1 cellular context compared by ENCODE assay signal in the genomic region with DNA sequence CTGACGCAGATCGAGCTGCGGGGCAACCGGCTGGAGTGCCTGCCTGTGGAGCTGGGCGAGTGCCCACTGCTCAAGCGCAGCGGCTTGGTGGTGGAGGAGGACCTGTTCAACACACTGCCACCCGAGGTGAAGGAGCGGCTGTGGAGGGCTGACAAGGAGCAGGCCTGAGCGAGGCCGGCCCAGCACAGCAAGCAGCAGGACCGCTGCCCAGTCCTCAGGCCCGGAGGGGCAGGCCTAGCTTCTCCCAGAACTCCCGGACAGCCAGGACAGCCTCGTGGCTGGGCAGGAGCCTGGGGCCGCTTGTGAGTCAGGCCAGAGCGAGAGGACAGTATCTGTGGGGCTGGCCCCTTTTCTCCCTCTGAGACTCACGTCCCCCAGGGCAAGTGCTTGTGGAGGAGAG.
TF ChIP-seq lines count a peak whose summit lies in the region.

No MANE protein-coding gene starts in this region.

TF ChIP-seq in H1, 55 proteins besides CTCF, POLR2A, EP300 and RAD21:
- TF ChIP-seq YY1 (IDR thresholded peaks at IDR 0.05; ENCODE audit: low read depth, low read length) (no peak), CEBPB (IDR thresholded peaks at IDR 0.05; ENCODE audit: low read depth, low read length) (no peak), SUZ12 (IDR thresholded peaks at IDR 0.05; ENCODE audit: low read length) (no peak), FOSL1 (IDR thresholded peaks at IDR 0.05; ENCODE audit: insufficient read depth, low read depth, low read length) (no peak), BACH1 (IDR thresholded peaks at IDR 0.05; ENCODE audit: low read length) (no peak), SP2 (IDR thresholded peaks at IDR 0.05; ENCODE audit: low read length) (no peak), SIRT6 (IDR thresholded peaks at IDR 0.05; ENCODE audit: low read length) (no peak), ZNF274 (IDR thresholded peaks at IDR 0.05; ENCODE audit: borderline replicate concordance, extremely low read depth, low read length) (no peak), GABPA (IDR thresholded peaks at IDR 0.05; ENCODE audit: borderline replicate concordance, insufficient read depth, low read length) (no peak), SP1 (IDR thresholded peaks at IDR 0.05; ENCODE audit: low read depth, low read length) (no peak), SRF (IDR thresholded peaks at IDR 0.05; ENCODE audit: low read depth, low read length) (no peak), JUN (IDR thresholded peaks at IDR 0.05; ENCODE audit: low read depth, low read length) (no peak), JUND (IDR thresholded peaks at IDR 0.05; ENCODE audit: low read length) (no peak), RFX5 (IDR thresholded peaks at IDR 0.05; ENCODE audit: borderline replicate concordance, low read depth, low read length) (no peak), TAF1 (IDR thresholded peaks at IDR 0.05; ENCODE audit: low read depth, low read length) (no peak), CHD2 (IDR thresholded peaks at IDR 0.05; ENCODE audit: low read length) (no peak)
- TF ChIP-seq, protein P1, sequence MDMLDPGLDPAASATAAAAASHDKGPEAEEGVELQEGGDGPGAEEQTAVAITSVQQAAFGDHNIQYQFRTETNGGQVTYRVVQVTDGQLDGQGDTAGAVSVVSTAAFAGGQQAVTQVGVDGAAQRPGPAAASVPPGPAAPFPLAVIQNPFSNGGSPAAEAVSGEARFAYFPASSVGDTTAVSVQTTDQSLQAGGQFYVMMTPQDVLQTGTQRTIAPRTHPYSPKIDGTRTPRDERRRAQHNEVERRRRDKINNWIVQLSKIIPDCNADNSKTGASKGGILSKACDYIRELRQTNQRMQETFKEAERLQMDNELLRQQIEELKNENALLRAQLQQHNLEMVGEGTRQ (IDR thresholded peaks at IDR 0.05; ENCODE audit: low read length) = no peak
- TF ChIP-seq, protein P2, sequence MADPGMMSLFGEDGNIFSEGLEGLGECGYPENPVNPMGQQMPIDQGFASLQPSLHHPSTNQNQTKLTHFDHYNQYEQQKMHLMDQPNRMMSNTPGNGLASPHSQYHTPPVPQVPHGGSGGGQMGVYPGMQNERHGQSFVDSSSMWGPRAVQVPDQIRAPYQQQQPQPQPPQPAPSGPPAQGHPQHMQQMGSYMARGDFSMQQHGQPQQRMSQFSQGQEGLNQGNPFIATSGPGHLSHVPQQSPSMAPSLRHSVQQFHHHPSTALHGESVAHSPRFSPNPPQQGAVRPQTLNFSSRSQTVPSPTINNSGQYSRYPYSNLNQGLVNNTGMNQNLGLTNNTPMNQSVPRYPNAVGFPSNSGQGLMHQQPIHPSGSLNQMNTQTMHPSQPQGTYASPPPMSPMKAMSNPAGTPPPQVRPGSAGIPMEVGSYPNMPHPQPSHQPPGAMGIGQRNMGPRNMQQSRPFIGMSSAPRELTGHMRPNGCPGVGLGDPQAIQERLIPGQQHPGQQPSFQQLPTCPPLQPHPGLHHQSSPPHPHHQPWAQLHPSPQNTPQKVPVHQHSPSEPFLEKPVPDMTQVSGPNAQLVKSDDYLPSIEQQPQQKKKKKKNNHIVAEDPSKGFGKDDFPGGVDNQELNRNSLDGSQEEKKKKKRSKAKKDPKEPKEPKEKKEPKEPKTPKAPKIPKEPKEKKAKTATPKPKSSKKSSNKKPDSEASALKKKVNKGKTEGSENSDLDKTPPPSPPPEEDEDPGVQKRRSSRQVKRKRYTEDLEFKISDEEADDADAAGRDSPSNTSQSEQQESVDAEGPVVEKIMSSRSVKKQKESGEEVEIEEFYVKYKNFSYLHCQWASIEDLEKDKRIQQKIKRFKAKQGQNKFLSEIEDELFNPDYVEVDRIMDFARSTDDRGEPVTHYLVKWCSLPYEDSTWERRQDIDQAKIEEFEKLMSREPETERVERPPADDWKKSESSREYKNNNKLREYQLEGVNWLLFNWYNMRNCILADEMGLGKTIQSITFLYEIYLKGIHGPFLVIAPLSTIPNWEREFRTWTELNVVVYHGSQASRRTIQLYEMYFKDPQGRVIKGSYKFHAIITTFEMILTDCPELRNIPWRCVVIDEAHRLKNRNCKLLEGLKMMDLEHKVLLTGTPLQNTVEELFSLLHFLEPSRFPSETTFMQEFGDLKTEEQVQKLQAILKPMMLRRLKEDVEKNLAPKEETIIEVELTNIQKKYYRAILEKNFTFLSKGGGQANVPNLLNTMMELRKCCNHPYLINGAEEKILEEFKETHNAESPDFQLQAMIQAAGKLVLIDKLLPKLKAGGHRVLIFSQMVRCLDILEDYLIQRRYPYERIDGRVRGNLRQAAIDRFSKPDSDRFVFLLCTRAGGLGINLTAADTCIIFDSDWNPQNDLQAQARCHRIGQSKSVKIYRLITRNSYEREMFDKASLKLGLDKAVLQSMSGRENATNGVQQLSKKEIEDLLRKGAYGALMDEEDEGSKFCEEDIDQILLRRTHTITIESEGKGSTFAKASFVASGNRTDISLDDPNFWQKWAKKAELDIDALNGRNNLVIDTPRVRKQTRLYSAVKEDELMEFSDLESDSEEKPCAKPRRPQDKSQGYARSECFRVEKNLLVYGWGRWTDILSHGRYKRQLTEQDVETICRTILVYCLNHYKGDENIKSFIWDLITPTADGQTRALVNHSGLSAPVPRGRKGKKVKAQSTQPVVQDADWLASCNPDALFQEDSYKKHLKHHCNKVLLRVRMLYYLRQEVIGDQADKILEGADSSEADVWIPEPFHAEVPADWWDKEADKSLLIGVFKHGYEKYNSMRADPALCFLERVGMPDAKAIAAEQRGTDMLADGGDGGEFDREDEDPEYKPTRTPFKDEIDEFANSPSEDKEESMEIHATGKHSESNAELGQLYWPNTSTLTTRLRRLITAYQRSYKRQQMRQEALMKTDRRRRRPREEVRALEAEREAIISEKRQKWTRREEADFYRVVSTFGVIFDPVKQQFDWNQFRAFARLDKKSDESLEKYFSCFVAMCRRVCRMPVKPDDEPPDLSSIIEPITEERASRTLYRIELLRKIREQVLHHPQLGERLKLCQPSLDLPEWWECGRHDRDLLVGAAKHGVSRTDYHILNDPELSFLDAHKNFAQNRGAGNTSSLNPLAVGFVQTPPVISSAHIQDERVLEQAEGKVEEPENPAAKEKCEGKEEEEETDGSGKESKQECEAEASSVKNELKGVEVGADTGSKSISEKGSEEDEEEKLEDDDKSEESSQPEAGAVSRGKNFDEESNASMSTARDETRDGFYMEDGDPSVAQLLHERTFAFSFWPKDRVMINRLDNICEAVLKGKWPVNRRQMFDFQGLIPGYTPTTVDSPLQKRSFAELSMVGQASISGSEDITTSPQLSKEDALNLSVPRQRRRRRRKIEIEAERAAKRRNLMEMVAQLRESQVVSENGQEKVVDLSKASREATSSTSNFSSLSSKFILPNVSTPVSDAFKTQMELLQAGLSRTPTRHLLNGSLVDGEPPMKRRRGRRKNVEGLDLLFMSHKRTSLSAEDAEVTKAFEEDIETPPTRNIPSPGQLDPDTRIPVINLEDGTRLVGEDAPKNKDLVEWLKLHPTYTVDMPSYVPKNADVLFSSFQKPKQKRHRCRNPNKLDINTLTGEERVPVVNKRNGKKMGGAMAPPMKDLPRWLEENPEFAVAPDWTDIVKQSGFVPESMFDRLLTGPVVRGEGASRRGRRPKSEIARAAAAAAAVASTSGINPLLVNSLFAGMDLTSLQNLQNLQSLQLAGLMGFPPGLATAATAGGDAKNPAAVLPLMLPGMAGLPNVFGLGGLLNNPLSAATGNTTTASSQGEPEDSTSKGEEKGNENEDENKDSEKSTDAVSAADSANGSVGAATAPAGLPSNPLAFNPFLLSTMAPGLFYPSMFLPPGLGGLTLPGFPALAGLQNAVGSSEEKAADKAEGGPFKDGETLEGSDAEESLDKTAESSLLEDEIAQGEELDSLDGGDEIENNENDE (IDR thresholded peaks at IDR 0.05; ENCODE audit: insufficient replicate concordance, low read length) = no peak
